In the genomic region with DNA sequence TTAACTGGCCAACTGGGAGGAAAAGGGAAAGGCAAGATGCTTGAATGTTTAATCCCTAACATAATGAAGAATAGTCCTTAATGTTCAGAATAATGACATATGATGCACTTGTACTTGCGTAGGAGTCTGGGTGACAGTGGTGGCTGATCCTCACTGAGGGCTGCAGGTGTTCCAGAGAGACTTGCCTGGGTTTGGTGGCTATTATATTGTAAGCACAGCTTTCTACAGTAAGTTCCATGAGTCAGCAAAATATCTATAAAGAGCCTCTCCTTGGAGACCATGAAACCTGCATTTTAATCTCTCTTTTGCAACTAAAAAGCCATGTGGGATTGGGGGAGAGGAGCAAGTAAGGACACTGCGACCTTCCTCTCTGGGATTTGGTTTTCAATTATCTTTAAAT, we compare ENCODE assay signal across 19 cellular contexts. TPM values are rescaled to one million over a fixed set of nuclear protein-coding genes. Genes with fewer than 3 reads are reported as not detected.
"Had no signal": no experiment of that assay in that cellular context is flagged by ENCODE, and none has a peak within 500 bp of the region (broad histone marks: within the 10 kb centered on the region; RNA-seq: fewer than 3 reads in every experiment).

No MANE protein-coding gene starts in this region.

- H3K27me3 Mint-ChIP-seq: activated CD4-positive, alpha-beta memory T cell treated with anti-CD3 and anti-CD28 coated beads, Interleukin-2, amount 10 ng/mL, durations not matched to agents 7 days and 5 days; activated CD4-positive, alpha-beta T cell treated with anti-CD3 and anti-CD28 coated beads, Interleukin-2, amount 10 ng/mL, durations not matched to agents 7 days and 5 days; activated T-cell treated with anti-CD3 and anti-CD28 coated beads, Interleukin-2, amount 50 U/mL, for 24 hours; effector memory CD8-positive, alpha-beta T cell had no signal

- H3K27ac ChIP-seq: hepatocyte, spleen, suprapubic skin, upper lobe of right lung had no signal

- H3K79me2 ChIP-seq: hepatocyte had no signal

- H3K4me3 ChIP-seq: gastrocnemius medialis, hepatocyte, spleen, suprapubic skin, tibial artery, upper lobe of right lung had no signal

- H3K27me3 ChIP-seq: gastrocnemius medialis, hepatocyte, suprapubic skin, tibial artery, upper lobe of right lung had no signal

- FAIRE-seq: astrocyte had no signal

- DNase-seq: cortex of kidney, left ventricle myocardium superior, right cardiac atrium, spleen, upper lobe of right lung had no signal

- H3K4me3 Mint-ChIP-seq: activated CD4-positive, alpha-beta memory T cell treated with anti-CD3 and anti-CD28 coated beads, Interleukin-2, amount 10 ng/mL, durations not matched to agents 7 days and 5 days; activated CD4-positive, alpha-beta T cell treated with anti-CD3 and anti-CD28 coated beads, Interleukin-2, amount 10 ng/mL, durations not matched to agents 7 days and 5 days; activated T-cell treated with anti-CD3 and anti-CD28 coated beads, Interleukin-2, amount 50 U/mL, for 24 hours; effector memory CD8-positive, alpha-beta T cell had no signal

- H3K4me2 ChIP-seq: hepatocyte had no signal

- H3K27ac Mint-ChIP-seq: activated CD4-positive, alpha-beta memory T cell treated with anti-CD3 and anti-CD28 coated beads, Interleukin-2, amount 10 ng/mL, durations not matched to agents 7 days and 5 days; activated CD4-positive, alpha-beta T cell treated with anti-CD3 and anti-CD28 coated beads, Interleukin-2, amount 10 ng/mL, durations not matched to agents 7 days and 5 days; activated T-cell treated with anti-CD3 and anti-CD28 coated beads, Interleukin-2, amount 50 U/mL, for 24 hours; effector memory CD8-positive, alpha-beta T cell had no signal

- H3K9me3 ChIP-seq: gastrocnemius medialis, spleen, suprapubic skin, tibial artery, upper lobe of right lung had no signal

- H3K9me3 Mint-ChIP-seq: activated CD4-positive, alpha-beta memory T cell treated with anti-CD3 and anti-CD28 coated beads, Interleukin-2, amount 10 ng/mL, durations not matched to agents 7 days and 5 days; activated CD4-positive, alpha-beta T cell treated with anti-CD3 and anti-CD28 coated beads, Interleukin-2, amount 10 ng/mL, durations not matched to agents 7 days and 5 days; activated T-cell treated with anti-CD3 and anti-CD28 coated beads, Interleukin-2, amount 50 U/mL, for 24 hours; effector memory CD8-positive, alpha-beta T cell; nephron had no signal

- H2AFZ ChIP-seq: hepatocyte had no signal

- H3K36me3 ChIP-seq: gastrocnemius medialis, suprapubic skin, tibial artery, upper lobe of right lung had no signal

RNA-seq across cellular contexts. Expression of gene SPAG8, which starts 22.5 kb away (rescaled TPM):
- total RNA-seq: lung microvascular endothelial cell had no signal

RNA-seq across cellular contexts. Expression of gene MSMP, which starts 35.5 kb away (rescaled TPM):
- total RNA-seq: activated CD4-positive, alpha-beta T cell treated with anti-CD3 and anti-CD28 coated beads, Interleukin-2, amount 10 ng/mL, durations not matched to agents 7 days and 5 days; astrocyte; chondrocyte; gastrocnemius medialis; hepatocyte; left ventricle myocardium superior; osteoblast; right cardiac atrium; spleen; suprapubic skin; upper lobe of right lung had no signal
- polyA plus RNA-seq: hepatocyte had no signal

RNA-seq across cellular contexts. Expression of gene FAM221B, which starts 39.0 kb away (rescaled TPM):
- total RNA-seq: activated CD4-positive, alpha-beta memory T cell treated with anti-CD3 and anti-CD28 coated beads, Interleukin-2, amount 10 ng/mL, durations not matched to agents 7 days and 5 days; activated CD4-positive, alpha-beta T cell treated with anti-CD3 and anti-CD28 coated beads, Interleukin-2, amount 10 ng/mL, durations not matched to agents 7 days and 5 days; astrocyte; chondrocyte; gastrocnemius medialis; hepatocyte; left ventricle myocardium superior; lung microvascular endothelial cell; mucosa of gallbladder; osteoblast; right cardiac atrium; spleen; suprapubic skin; upper lobe of right lung had no signal
- polyA plus RNA-seq: hepatocyte, right cardiac atrium, spleen had no signal
